Comparison of ENCODE assay signal across 21 cellular contexts in genomic region chr16:88369447-88370008, GRCh38. TPM values are rescaled to one million over a fixed set of nuclear protein-coding genes. Genes with fewer than 3 reads are reported as not detected.
A peak's percentile ranks its signal among the peaks of the same experiment; 100 is the strongest.
DNase-seq lines count a peak whose midpoint lies in the region; ATAC-seq and TF ChIP-seq lines count a peak whose summit lies in the region.
"Had no signal": no experiment of that assay in that cellular context is flagged by ENCODE, and none has a peak within 500 bp of the region (broad histone marks: within the 10 kb centered on the region; RNA-seq: fewer than 3 reads in every experiment).

No MANE protein-coding gene starts in this region.

- no peak overlapping the region for H2BK15ac ChIP-seq in mesendoderm (replicated peaks; ENCODE audit: low read depth)

- no peaks in the 10 kb centered on the region for H3K79me1 ChIP-seq in mesendoderm (ENCODE audit: low read length)

- H3K4me3 Mint-ChIP-seq in glutamatergic neuron (ENCODE audit: unreplicated experiment) (no peak overlapping the region), progenitor cell of endocrine pancreas (ENCODE audit: low read depth) (no peak overlapping the region)
- H3K4me3 Mint-ChIP-seq: CD8-positive, alpha-beta T cell had no signal

- no peak overlapping the region for H3K18ac ChIP-seq in mesendoderm (ENCODE audit: low read length)

- ATAC-seq in Right ventricle myocardium inferior: no peak
- ATAC-seq in left cardiac atrium: no peak
- ATAC-seq in HG03342 (IDR thresholded peaks at IDR 0.05; ENCODE audit: unreplicated experiment): no peak
- ATAC-seq in HG02642 (IDR thresholded peaks at IDR 0.05; ENCODE audit: poor library complexity, unreplicated experiment): no peak
- ATAC-seq: CD8-positive, alpha-beta T cell had no signal

- H3K56ac ChIP-seq in mesendoderm (ENCODE audit: low read length): no peak overlapping the region

- TF ChIP-seq POLR2A in sigmoid colon (IDR thresholded peaks at IDR 0.05): no peak

- H3K27ac ChIP-seq in mesendoderm (ENCODE audit: low read depth, low read length) (no peak overlapping the region), sigmoid colon (no peak overlapping the region)
- H3K27ac ChIP-seq: 22Rv1; BLaER1 treated with 17β-estradiol and CSF1 and Interleukin-3, amounts not matched to agents 10 nM and 100 nM; RWPE1; SJSA1 had no signal

- H3K36me3 ChIP-seq in mesendoderm (ENCODE audit: control insufficient read depth, insufficient read depth, low read length) (no peaks in the 10 kb centered on the region), sigmoid colon (no peaks in the 10 kb centered on the region)
- H3K36me3 ChIP-seq: BLaER1 treated with 17β-estradiol and CSF1 and Interleukin-3, amounts not matched to agents 10 nM and 100 nM; SJSA1 had no signal

- H3K23ac ChIP-seq in mesendoderm (ENCODE audit: low read length): no peak overlapping the region

- TF ChIP-seq CTCF in glutamatergic neuron (IDR thresholded peaks at IDR 0.05; ENCODE audit: partially characterized antibody, unreplicated experiment) (no peak), sigmoid colon (IDR thresholded peaks at IDR 0.05) (no peak), progenitor cell of endocrine pancreas (IDR thresholded peaks at IDR 0.05; ENCODE audit: unreplicated experiment) (no peak)

- H3K27me3 Mint-ChIP-seq in glutamatergic neuron (ENCODE audit: unreplicated experiment) (no peaks in the 10 kb centered on the region), progenitor cell of endocrine pancreas (peaks cover 8% of the 10 kb centered on the region)

- H3K36me3 Mint-ChIP-seq in glutamatergic neuron (ENCODE audit: unreplicated experiment): no peaks in the 10 kb centered on the region
- no peaks in the 10 kb centered on the region for H3K36me3 Mint-ChIP-seq in progenitor cell of endocrine pancreas (ENCODE audit: insufficient read depth)
- H3K36me3 Mint-ChIP-seq: CD8-positive, alpha-beta T cell had no signal

- no peak overlapping the region for H2AK5ac ChIP-seq in mesendoderm (ENCODE audit: low read length)

- H3K9me3 Mint-ChIP-seq in glutamatergic neuron (ENCODE audit: unreplicated experiment) (peaks cover 1% of the 10 kb centered on the region), progenitor cell of endocrine pancreas (ENCODE audit: low read depth) (no peaks in the 10 kb centered on the region)
- H3K9me3 Mint-ChIP-seq: CD8-positive, alpha-beta T cell had no signal

- DNase-seq in Right ventricle myocardium inferior (ENCODE audit: missing footprints): peak; percentile 45
- no peak for DNase-seq in left cardiac atrium
- peak; percentile 5 for DNase-seq in glutamatergic neuron
- DNase-seq in mesendoderm: peak; percentile 67
- DNase-seq in sigmoid colon: peak; percentile 56
- DNase-seq in progenitor cell of endocrine pancreas (ENCODE audit: low spot score, unreplicated experiment): no peak
- DNase-seq: GDM1, KBM-7, NCI-H1092 treated with DMSO at 0.1 percent for 48 hours, NCI-H1436 treated with DMSO at 0.1 percent for 48 hours, NCI-H1930, NCI-H2227 treated with DMSO at 0.1 percent for 48 hours, NCI-H510A treated with DMSO at 0.1 percent for 48 hours, NCI-H748 treated with DMSO at 0.1 percent for 48 hours had no signal

- H3K4me3 ChIP-seq in mesendoderm (ENCODE audit: low read length): no peak overlapping the region
- no peak overlapping the region for H3K4me3 ChIP-seq in sigmoid colon
- H3K4me3 ChIP-seq: BLaER1 treated with 17β-estradiol and CSF1 and Interleukin-3, amounts not matched to agents 10 nM and 100 nM; SJSA1 had no signal

- no peaks in the 10 kb centered on the region for H3K4me1 ChIP-seq in mesendoderm (ENCODE audit: control insufficient read depth, low read depth, low read length)
- H3K4me1 ChIP-seq in sigmoid colon: no peaks in the 10 kb centered on the region
- H3K4me1 ChIP-seq: SJSA1 had no signal

- H3K9me3 ChIP-seq in sigmoid colon: no peaks in the 10 kb centered on the region
- H3K9me3 ChIP-seq: SJSA1 had no signal

- intact Hi-C loops in Right ventricle myocardium inferior (cut with DNase I) (no loop called here), left cardiac atrium (cut with DNase I) (no loop called here), sigmoid colon (cut with DNase I) (no loop called here)

- H3K9ac ChIP-seq in mesendoderm (ENCODE audit: low read length): no peak overlapping the region
- H3K9ac ChIP-seq: BLaER1 treated with 17β-estradiol and CSF1 and Interleukin-3, amounts not matched to agents 10 nM and 100 nM had no signal

- no CpG with 5 or more reads among the region's 14 CpGs for WGBS in mesendoderm (ENCODE audit: extremely low coverage, insufficient coverage, low lambda C conversion rate)
- WGBS in sigmoid colon, 2 donors: 78 to 82% methylated on average over 14 of the region's 14 CpGs

- no peak overlapping the region for H3K4me2 ChIP-seq in mesendoderm (ENCODE audit: low read length)
- H3K4me2 ChIP-seq: BLaER1 treated with 17β-estradiol and CSF1 and Interleukin-3, amounts not matched to agents 10 nM and 100 nM had no signal

- H2BK120ac ChIP-seq in mesendoderm (ENCODE audit: low read depth, low read length): no peak overlapping the region

- no peak overlapping the region for H2BK5ac ChIP-seq in mesendoderm (ENCODE audit: low read length)

- no peaks in the 10 kb centered on the region for H3K79me2 ChIP-seq in mesendoderm (ENCODE audit: control insufficient read depth, insufficient read depth, low read length)

- no peak for TF ChIP-seq EP300 in sigmoid colon (IDR thresholded peaks at IDR 0.05)

- H3K27me3 ChIP-seq in mesendoderm (ENCODE audit: insufficient read depth, low read length, poor library complexity) (no peaks in the 10 kb centered on the region), sigmoid colon (no peaks in the 10 kb centered on the region)
- H3K27me3 ChIP-seq: SJSA1 had no signal

- no peak overlapping the region for H3K27ac Mint-ChIP-seq in glutamatergic neuron (ENCODE audit: unreplicated experiment)
- no peak overlapping the region for H3K27ac Mint-ChIP-seq in progenitor cell of endocrine pancreas
- H3K27ac Mint-ChIP-seq: CD8-positive, alpha-beta T cell had no signal

- H4K8ac ChIP-seq in mesendoderm (ENCODE audit: low read depth, low read length): no peak overlapping the region

- no peak overlapping the region for H4K5ac ChIP-seq in mesendoderm (ENCODE audit: low read length)

- H3K4ac ChIP-seq in mesendoderm (ENCODE audit: low read depth, low read length): no peak overlapping the region

- H3K4me1 Mint-ChIP-seq in glutamatergic neuron (ENCODE audit: low read depth, unreplicated experiment) (no peaks in the 10 kb centered on the region), progenitor cell of endocrine pancreas (ENCODE audit: low read depth) (no peaks in the 10 kb centered on the region)

RNA-seq across cellular contexts. Expression of gene ZNF469, which starts 13.2 kb away (rescaled TPM):
- 0.92 TPM for total RNA-seq in Right ventricle myocardium inferior
- total RNA-seq in left cardiac atrium: 1 to 10 TPM in 1 of 2 donors, under 1 TPM in 1; 0.65 to 1.7 TPM
- total RNA-seq in glutamatergic neuron (ENCODE audit: unreplicated experiment): 0.56 TPM
- polyA plus RNA-seq in mesendoderm (2013, experiment 1 of 2): 0.67 TPM
- polyA plus RNA-seq in mesendoderm (2013, experiment 2 of 2): 0.63 TPM
- 1 to 10 TPM in 1 of 4 donors, under 1 TPM in 3; 0.33 to 1.7 (median 0.52) TPM for total RNA-seq in sigmoid colon
- under 1 TPM; under 0.01 to 0.61 (median under 0.01) TPM for polyA plus RNA-seq in sigmoid colon
- total RNA-seq in progenitor cell of endocrine pancreas: 0.05 and 0.07 TPM in 2 replicates

Comparison
In these comparisons a context has a peak if more than half of its experiments do, and no peak if none do; other contexts are left out.
1. DNase-seq: peak in Right ventricle myocardium inferior (single experiment), glutamatergic neuron (single experiment), mesendoderm (single experiment) and sigmoid colon (single experiment); none in left cardiac atrium (single experiment) and progenitor cell of endocrine pancreas (single experiment).